In genomic region chr19:47765522-47766358, GRCh38 we compare ENCODE assay signal across 8 cellular contexts. TPM values are rescaled to one million over a fixed set of nuclear protein-coding genes. Genes with fewer than 3 reads are reported as not detected.
DNase-seq lines count a peak whose midpoint lies in the region; ATAC-seq, FAIRE-seq and TF ChIP-seq lines count a peak whose summit lies in the region.

No MANE protein-coding gene starts in this region.

- H4K20me1 ChIP-seq in endothelial cell of umbilical vein (replicated peaks; ENCODE audit: control insufficient read depth, extremely low read depth, insufficient read depth, low read length) = no peaks in the 10 kb centered on the region

- no peak overlapping the region for H3K9ac ChIP-seq in endothelial cell of umbilical vein (replicated peaks; ENCODE audit: extremely low read depth, insufficient read depth, low read length)

- no peaks in the 10 kb centered on the region for H3K9me3 ChIP-seq in endothelial cell of umbilical vein (replicated peaks; ENCODE audit: control insufficient read depth, insufficient read depth, low read length)

- H3K36me3 Mint-ChIP-seq in natural killer cell = no peaks in the 10 kb centered on the region

- DNase-seq in NCI-H1105 treated with DMSO at 0.1 percent for 48 hours (lab: John Stamatoyannopoulos, UW) (peak; percentile 14), NCI-H1105 (lab: John Stamatoyannopoulos, UW) (no peak), NB4 (ENCODE audit: low read depth) (peak; percentile 92), endothelial cell of umbilical vein (ENCODE audit: low read depth, low spot score) (peak; percentile 58), natural killer cell (no peak), occipital lobe (lab: John Stamatoyannopoulos, UW) (no peak)
- DNase-seq in activated CD4-positive, alpha-beta T cell treated with anti-CD3 and anti-CD28 coated beads for 4 hours = peak; percentile 32 to 44

- no peaks in the 10 kb centered on the region for H3K9me3 Mint-ChIP-seq in natural killer cell

- dilution Hi-C loops in endothelial cell of umbilical vein (cut with MboI; ENCODE audit: extremely low pct_ligation_motif_present, low sequenced_read_pairs) = no loop called here

- POLR2A ChIA-PET in endothelial cell of umbilical vein (lab: Charles Lee) = interaction anchor here (0.6 to 0.9 kb wide), 2 partner anchors 8 to 28 kb away, joined by 3 read pairs; no protein-coding TSS in a partner anchor

- peaks cover 0 to 5% of the 10 kb centered on the region in 2 donors for H3K4me1 Mint-ChIP-seq in natural killer cell

- no peak overlapping the region for H3K27ac ChIP-seq in endothelial cell of umbilical vein (ENCODE audit: insufficient read depth, low read depth, low read length)

- TF ChIP-seq POLR2A in NB4 (IDR thresholded peaks at IDR 0.05; ENCODE audit: extremely low read depth, insufficient read length) (no peak), endothelial cell of umbilical vein (IDR thresholded peaks at IDR 0.05; ENCODE audit: low read depth, low read length) (no peak)

- no peaks in the 10 kb centered on the region for H3K9me1 ChIP-seq in endothelial cell of umbilical vein (replicated peaks; ENCODE audit: control insufficient read depth, extremely low read depth, insufficient read depth, low read length)

- peaks cover 0 to 2% of the 10 kb centered on the region in 2 experiments for H3K27me3 ChIP-seq in endothelial cell of umbilical vein (ENCODE audit: control insufficient read depth in 2 of 2, insufficient read depth in 2 of 2, low read length in 2 of 2)

- peak; percentile 83 for FAIRE-seq in endothelial cell of umbilical vein (lab: Jason Lieb, UNC)

- no peak overlapping the region for H3K4me2 ChIP-seq in endothelial cell of umbilical vein (ENCODE audit: insufficient read depth, low read length)

- H2AFZ ChIP-seq in endothelial cell of umbilical vein (ENCODE audit: low read depth, low read length) = no peak overlapping the region

- CTCF ChIA-PET in endothelial cell of umbilical vein (lab: Charles Lee) = interaction anchor here (0.6 to 7.3 kb wide), 22 partner anchors 10 to 104 kb away, joined by 3 to 169 read pairs (median 6); partner anchors contain the start of genes EHD2 and SELENOW

- H3K4me3 ChIP-seq in NB4 (ENCODE audit: low read depth, low read length) (no peak overlapping the region), endothelial cell of umbilical vein (replicated peaks in 1 of 3; ENCODE audit: insufficient read depth in 1 of 3, low read depth in 1 of 3, low read length in 3 of 3) (no peak overlapping the region)

- BruUV-seq in endothelial cell of umbilical vein (replicated peaks; lab: Mats Ljungman, UMichigan) = no TSS peak

- H3K36me3 ChIP-seq in endothelial cell of umbilical vein (ENCODE audit: control insufficient read depth in 2 of 2, extremely low read depth in 1 of 2, insufficient read depth in 2 of 2, low read length in 2 of 2) = no peaks in the 10 kb centered on the region

- no peak overlapping the region for H3K27ac Mint-ChIP-seq in natural killer cell

- intact Hi-C loops in endothelial cell of umbilical vein (cut with micrococcal nuclease) (loop anchor here (1.0 kb wide), 2 partner anchors 13 to 23 kb away; partner anchors contain the start of gene SELENOW), natural killer cell (cut with micrococcal nuclease) (loop anchor here (2.0 kb wide), 1 partner anchor 23 kb away; no protein-coding TSS in a partner anchor)

- H3K4me1 ChIP-seq in endothelial cell of umbilical vein (ENCODE audit: control insufficient read depth, extremely low read depth, insufficient read depth, low read length) = peaks cover 4% of the 10 kb centered on the region

- H3K79me2 ChIP-seq in endothelial cell of umbilical vein (ENCODE audit: control insufficient read depth, insufficient read depth, low read length) = no peaks in the 10 kb centered on the region

- no peaks in the 10 kb centered on the region for H3K27me3 Mint-ChIP-seq in natural killer cell (ENCODE audit: low read depth in 2 of 2)

- H3K4me3 Mint-ChIP-seq in natural killer cell = no peak overlapping the region

- peak; percentile 46 to 62 (median 58) for ATAC-seq in natural killer cell
- no peak for ATAC-seq in GM18867 (IDR thresholded peaks at IDR 0.05; ENCODE audit: unreplicated experiment)

- TF ChIP-seq CTCF in NB4 (IDR thresholded peaks at IDR 0.05; ENCODE audit: low read depth, low read length) (peak; percentile 100), endothelial cell of umbilical vein (IDR thresholded peaks at IDR 0.05; ENCODE audit: extremely low read depth in 1 of 2, insufficient read depth in 1 of 2, low read depth in 1 of 2, low read length in 2 of 2) (peak; percentile 79 to 93), natural killer cell (IDR thresholded peaks at IDR 0.05) (peak; percentile 53)

TF ChIP-seq in endothelial cell of umbilical vein, 7 proteins besides CTCF, POLR2A, EP300 and RAD21:
- TF ChIP-seq JUN (IDR thresholded peaks at IDR 0.05; ENCODE audit: borderline replicate concordance, insufficient read depth, insufficient read length, low read depth) = no peak
- no peak for TF ChIP-seq MAX (IDR thresholded peaks at IDR 0.05; ENCODE audit: insufficient read depth, insufficient read length)

RNA-seq across cellular contexts. Expression of gene SELENOW, which starts 12.8 kb away (rescaled TPM):
- total RNA-seq in endothelial cell of umbilical vein (220 and 316 TPM in 2 replicates), natural killer cell (100 to 1,000 TPM in 1 of 3 donors, 10 to 100 TPM in 2; 90.5 to 104 (median 97.2) TPM), occipital lobe (151 TPM)
- 613 and 629 TPM in 2 replicates for polyA plus RNA-seq in endothelial cell of umbilical vein
- polyA plus RNA-seq in endothelial cell of umbilical vein (2011; cell fraction: cytosol; rRNA removed) = 541 and 597 TPM in 2 replicates
- polyA plus RNA-seq in endothelial cell of umbilical vein (2011; cell fraction: nucleus; rRNA removed) = 179 and 190 TPM in 2 replicates
- 307 and 370 TPM in 2 replicates for polyA plus RNA-seq in endothelial cell of umbilical vein (2012)
- polyA minus RNA-seq in endothelial cell of umbilical vein = 118 and 129 TPM in 2 replicates
- polyA minus RNA-seq in endothelial cell of umbilical vein (2011; cell fraction: cytosol; rRNA and poly(A)+ RNA removed) = 45.0 TPM
- polyA minus RNA-seq in endothelial cell of umbilical vein (2011; cell fraction: nucleus; rRNA and poly(A)+ RNA removed) = 24.9 and 26.5 TPM in 2 replicates

RNA-seq across cellular contexts. Expression of gene NOP53, which starts 20.4 kb away (rescaled TPM):
- total RNA-seq in endothelial cell of umbilical vein (150 and 189 TPM in 2 replicates), natural killer cell (100 to 1,000 TPM; 416 to 445 (median 428) TPM), occipital lobe (52.4 TPM)
- 119 and 127 TPM in 2 replicates for polyA plus RNA-seq in endothelial cell of umbilical vein
- 147 and 201 TPM in 2 replicates for polyA plus RNA-seq in endothelial cell of umbilical vein (2011; cell fraction: cytosol; rRNA removed)
- polyA plus RNA-seq in endothelial cell of umbilical vein (2011; cell fraction: nucleus; rRNA removed) = 100 and 102 TPM in 2 replicates
- polyA plus RNA-seq in endothelial cell of umbilical vein (2012) = 170 and 319 TPM in 2 replicates
- polyA minus RNA-seq in endothelial cell of umbilical vein = 49.1 and 63.5 TPM in 2 replicates
- 124 TPM for polyA minus RNA-seq in endothelial cell of umbilical vein (2011; cell fraction: cytosol; rRNA and poly(A)+ RNA removed)
- 40.5 and 45.3 TPM in 2 replicates for polyA minus RNA-seq in endothelial cell of umbilical vein (2011; cell fraction: nucleus; rRNA and poly(A)+ RNA removed)

RNA-seq across cellular contexts. Expression of gene TPRX1, which starts 38.6 kb away (rescaled TPM):
- total RNA-seq in endothelial cell of umbilical vein = not detected in 2 replicates
- polyA plus RNA-seq in endothelial cell of umbilical vein = not detected in 2 replicates
- polyA plus RNA-seq in endothelial cell of umbilical vein (2011; cell fraction: cytosol; rRNA removed) = not detected in 2 replicates
- not detected in 2 replicates for polyA plus RNA-seq in endothelial cell of umbilical vein (2011; cell fraction: nucleus; rRNA removed)
- not detected in 2 replicates for polyA plus RNA-seq in endothelial cell of umbilical vein (2012)
- polyA minus RNA-seq in endothelial cell of umbilical vein = not detected in 2 replicates
- not detected for polyA minus RNA-seq in endothelial cell of umbilical vein (2011; cell fraction: cytosol; rRNA and poly(A)+ RNA removed)
- polyA minus RNA-seq in endothelial cell of umbilical vein (2011; cell fraction: nucleus; rRNA and poly(A)+ RNA removed) = not detected in 2 replicates
- not detected for total RNA-seq in natural killer cell
- not detected for total RNA-seq in occipital lobe

RNA-seq across cellular contexts. Expression of gene EHD2, which starts 52.5 kb away (rescaled TPM):
- total RNA-seq in endothelial cell of umbilical vein (220 TPM in 2 replicates), natural killer cell (under 1 TPM; 0.09 to 0.40 (median 0.12) TPM), occipital lobe (2.2 TPM)
- 105 and 110 TPM in 2 replicates for polyA plus RNA-seq in endothelial cell of umbilical vein
- polyA plus RNA-seq in endothelial cell of umbilical vein (2011; cell fraction: cytosol; rRNA removed) = 69.3 and 78.9 TPM in 2 replicates
- 43.3 and 46.3 TPM in 2 replicates for polyA plus RNA-seq in endothelial cell of umbilical vein (2011; cell fraction: nucleus; rRNA removed)
- polyA plus RNA-seq in endothelial cell of umbilical vein (2012) = 110 and 150 TPM in 2 replicates
- polyA minus RNA-seq in endothelial cell of umbilical vein = 88.1 and 94.3 TPM in 2 replicates
- polyA minus RNA-seq in endothelial cell of umbilical vein (2011; cell fraction: cytosol; rRNA and poly(A)+ RNA removed) = 19.2 TPM
- 38.3 and 56.4 TPM in 2 replicates for polyA minus RNA-seq in endothelial cell of umbilical vein (2011; cell fraction: nucleus; rRNA and poly(A)+ RNA removed)

RNA-seq across cellular contexts. Expression of gene CRX, which starts 56.0 kb away (rescaled TPM):
- total RNA-seq in endothelial cell of umbilical vein (not detected in 2 replicates), natural killer cell (not detected), occipital lobe (not detected)
- not detected in 2 replicates for polyA plus RNA-seq in endothelial cell of umbilical vein
- not detected in 2 replicates for polyA plus RNA-seq in endothelial cell of umbilical vein (2011; cell fraction: cytosol; rRNA removed)
- polyA plus RNA-seq in endothelial cell of umbilical vein (2011; cell fraction: nucleus; rRNA removed) = not detected in 2 replicates
- polyA plus RNA-seq in endothelial cell of umbilical vein (2012) = not detected in 2 replicates
- not detected in 2 replicates for polyA minus RNA-seq in endothelial cell of umbilical vein
- not detected for polyA minus RNA-seq in endothelial cell of umbilical vein (2011; cell fraction: cytosol; rRNA and poly(A)+ RNA removed)
- not detected in 2 replicates for polyA minus RNA-seq in endothelial cell of umbilical vein (2011; cell fraction: nucleus; rRNA and poly(A)+ RNA removed)

Comparison
In these comparisons a context has a peak if more than half of its experiments do, and no peak if none do; other contexts are left out.
1. DNase-seq: peak in NCI-H1105 treated with DMSO at 0.1 percent for 48 hours (single experiment), NB4 (single experiment), activated CD4-positive, alpha-beta T cell treated with anti-CD3 and anti-CD28 coated beads for 4 hours (2 of 2) and endothelial cell of umbilical vein (single experiment); none in NCI-H1105 (single experiment), natural killer cell (single experiment) and occipital lobe (single experiment).
2. Peak in every context shown above with its lines, with median percentiles within 50 percentile points of each other: CTCF ChIP-seq.